16 cellular contexts compared by ENCODE assay signal in the genomic region with DNA sequence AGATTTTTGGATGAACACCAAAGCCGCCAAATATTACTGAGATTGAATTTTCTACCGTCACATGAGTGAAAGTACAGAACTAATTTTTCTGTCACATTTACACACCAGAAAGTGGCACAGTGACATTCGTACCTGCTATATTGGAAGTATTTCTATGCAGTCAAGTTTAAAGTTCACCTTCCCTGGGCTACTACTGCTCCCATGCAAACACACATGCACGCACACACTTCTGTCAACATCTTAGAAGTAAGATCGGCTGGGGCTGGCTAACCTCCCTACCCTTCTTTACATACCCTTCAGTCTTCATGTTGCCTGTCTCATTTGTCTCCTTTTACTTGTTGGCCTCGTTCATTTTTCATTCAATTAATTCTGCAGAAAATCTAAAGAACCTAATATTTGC. TPM values are rescaled to one million over a fixed set of nuclear protein-coding genes. Genes with fewer than 3 reads are reported as not detected.
DNase-seq lines count a peak whose midpoint lies in the region; ATAC-seq and TF ChIP-seq lines count a peak whose summit lies in the region.
"Had no signal": no experiment of that assay in that cellular context is flagged by ENCODE, and none has a peak within 500 bp of the region (broad histone marks: within the 10 kb centered on the region; RNA-seq: fewer than 3 reads in every experiment).

No MANE protein-coding gene starts in this region.

- no peak overlapping the region for H2AFZ ChIP-seq in ACC112 (ENCODE audit: low read length, unreplicated experiment)
- H2AFZ ChIP-seq in PC-3 (ENCODE audit: low read length), result no peak overlapping the region
- H2AFZ ChIP-seq in hepatocyte, result no peak overlapping the region

- H4K20me1 ChIP-seq in PC-3 (ENCODE audit: low read length) (no peaks in the 10 kb centered on the region), hepatocyte (ENCODE audit: insufficient read depth, poor library complexity, severe bottlenecking) (no peaks in the 10 kb centered on the region)

- 81% methylated on average over 6 of the region's 6 CpGs for WGBS in hepatocyte (ENCODE audit: low lambda C conversion rate, missing lambda C conversion rate)

- peaks cover 20% of the 10 kb centered on the region for H3F3A ChIP-seq in PC-3 (ENCODE audit: low read length, unreplicated experiment)

- H3K27me3 ChIP-seq in ACC112 (ENCODE audit: insufficient read depth, low read length) (no peaks in the 10 kb centered on the region), PC-3 (ENCODE audit: low read length) (no peaks in the 10 kb centered on the region), hepatocyte (no peaks in the 10 kb centered on the region)

- TSS peak; percentile 25 for BruUV-seq in PC-3 (replicated peaks; lab: Mats Ljungman, UMichigan)

- TF ChIP-seq CTCF in PC-3 (conservative IDR thresholded peaks at IDR 0.05; ENCODE audit: low read depth, low read length) (no peak), hepatocyte (IDR thresholded peaks at IDR 0.05; ENCODE audit: poor library complexity) (no peak), osteocyte (IDR thresholded peaks at IDR 0.05) (no peak)

- H3K4me3 ChIP-seq in ACC112 (ENCODE audit: low read depth, low read length) (no peak overlapping the region), PC-3 (ENCODE audit: low read length) (peak overlapping the region; percentile 33; the same call in 1 of the 2 replicates), hepatocyte (no peak overlapping the region)
- H3K4me3 ChIP-seq: K562, SK-N-MC had no signal

- DNase-seq in PC-3, result no peak
- DNase-seq in hepatocyte (ENCODE audit: low spot score), result no peak
- no peak for DNase-seq in osteocyte (ENCODE audit: extremely low spot score, unreplicated experiment)
- DNase-seq in GF-D8 (lab: John Stamatoyannopoulos, UW), result no peak
- DNase-seq in cerebellum (ENCODE audit: low spot score), result no peak
- DNase-seq: EL, H9, NCI-H1048, NCI-H2081 treated with DMSO at 0.1 percent for 48 hours, NCI-H526 treated with DMSO at 0.1 percent for 48 hours, OCI-M1 had no signal

- H3K79me2 ChIP-seq in ACC112 (ENCODE audit: control insufficient read depth, insufficient read depth, low read length, unreplicated experiment), result no peaks in the 10 kb centered on the region
- no peaks in the 10 kb centered on the region for H3K79me2 ChIP-seq in PC-3 (ENCODE audit: low read length)
- H3K79me2 ChIP-seq in hepatocyte, result no peaks in the 10 kb centered on the region

- no peaks in the 10 kb centered on the region for H3K27me3 Mint-ChIP-seq in osteocyte (ENCODE audit: unreplicated experiment)

- intact Hi-C loops in PC-3 (cut with micrococcal nuclease), result no loop called here

- no peaks in the 10 kb centered on the region; the same call in 1 of the 2 replicates for H3K36me3 ChIP-seq in ACC112 (ENCODE audit: insufficient read depth, low read length)
- no peaks in the 10 kb centered on the region for H3K36me3 ChIP-seq in PC-3 (ENCODE audit: low read depth, low read length)
- H3K36me3 ChIP-seq in hepatocyte (replicated peaks; ENCODE audit: insufficient read depth, low read depth), result no peaks in the 10 kb centered on the region

- H3K9ac ChIP-seq in PC-3 (ENCODE audit: low read length), result peak overlapping the region; percentile 87

- peaks cover 5% of the 10 kb centered on the region for H3K9me3 Mint-ChIP-seq in osteocyte (ENCODE audit: unreplicated experiment)
- H3K9me3 Mint-ChIP-seq: H9 had no signal

- no peak for ATAC-seq in PC-3
- no peak for ATAC-seq in GM21515 (IDR thresholded peaks at IDR 0.05; ENCODE audit: unreplicated experiment)
- ATAC-seq in GM18498 (IDR thresholded peaks at IDR 0.05; ENCODE audit: unreplicated experiment), result no peak
- ATAC-seq: K562 had no signal

- no peak overlapping the region for H3K4me3 Mint-ChIP-seq in osteocyte (ENCODE audit: unreplicated experiment)
- H3K4me3 Mint-ChIP-seq: H9 had no signal

- H3K4me2 ChIP-seq in PC-3 (ENCODE audit: low read length) (peak overlapping the region; percentile 68), hepatocyte (no peak overlapping the region)

- H3K9me3 ChIP-seq in PC-3 (ENCODE audit: low read length) (no peaks in the 10 kb centered on the region), hepatocyte (ENCODE audit: low read depth) (no peaks in the 10 kb centered on the region)

- peak overlapping the region; percentile 90 for H3K27ac ChIP-seq in ACC112 (ENCODE audit: low read depth, low read length)
- H3K27ac ChIP-seq in PC-3 (ENCODE audit: low read length), result peak overlapping the region; percentile 96
- H3K27ac ChIP-seq in hepatocyte, result peak overlapping the region; percentile 43
- H3K27ac ChIP-seq: SK-N-MC had no signal

- peaks cover 49% of the 10 kb centered on the region for H3K4me1 Mint-ChIP-seq in osteocyte (ENCODE audit: unreplicated experiment)
- H3K4me1 Mint-ChIP-seq: H9 had no signal

- H3K27ac Mint-ChIP-seq in osteocyte (ENCODE audit: unreplicated experiment), result peak overlapping the region; percentile 84

- peaks cover 40% of the 10 kb centered on the region for H3K4me1 ChIP-seq in ACC112 (ENCODE audit: control insufficient read depth, insufficient read depth, low read length, unreplicated experiment)
- H3K4me1 ChIP-seq in PC-3 (ENCODE audit: insufficient read depth, low read length), result peaks cover 87% of the 10 kb centered on the region
- peaks cover 28% of the 10 kb centered on the region for H3K4me1 ChIP-seq in hepatocyte (ENCODE audit: insufficient read depth)

- no peaks in the 10 kb centered on the region for H3K9me2 ChIP-seq in PC-3 (replicated peaks; ENCODE audit: low read length)
- no peaks in the 10 kb centered on the region for H3K9me2 ChIP-seq in hepatocyte (replicated peaks; ENCODE audit: insufficient read depth)

- CTCF ChIA-PET in PC-3 (lab: Charles Lee), result no interaction called here

- POLR2A ChIA-PET in PC-3 (lab: Charles Lee; ENCODE audit: unreplicated experiment), result interaction anchor here (1.0 kb wide), 1 partner anchor 18 kb away, joined by 3 read pairs; no protein-coding TSS in a partner anchor

- H3K36me3 Mint-ChIP-seq in osteocyte (ENCODE audit: unreplicated experiment), result no peaks in the 10 kb centered on the region

RNA-seq across cellular contexts. Expression of a gene that starts 19.0 kb away (rescaled TPM):
- total RNA-seq in PC-3 (2014; rRNA removed) (408 and 535 TPM in 2 replicates), hepatocyte (164 and 166 TPM in 2 replicates), osteocyte (120 and 122 TPM in 2 replicates), cerebellum (22.4 TPM)
- 179 and 194 TPM in 2 replicates for polyA plus RNA-seq in hepatocyte

Comparison
In these comparisons a context has a peak if more than half of its experiments do, and no peak if none do; other contexts are left out.
1. H3K27ac ChIP-seq: peak in every context shown above with its lines; median percentile 96 in PC-3; 90 in ACC112; 43 in hepatocyte.